Comparison of ENCODE assay signal across 13 cellular contexts in genomic region chr11:16741473-16741872, GRCh38. TPM values are rescaled to one million over a fixed set of nuclear protein-coding genes. Genes with fewer than 3 reads are reported as not detected.
DNase-seq lines count a peak whose midpoint lies in the region; ATAC-seq and TF ChIP-seq lines count a peak whose summit lies in the region.
"Had no signal": no experiment of that assay in that cellular context is flagged by ENCODE, and none has a peak within 500 bp of the region (broad histone marks: within the 10 kb centered on the region; RNA-seq: fewer than 3 reads in every experiment).

No MANE protein-coding gene starts in this region.

- intact Hi-C loops in dendritic cell treated with granulocyte-macrophage colony-stimulating factor and Interleukin-4, amounts not matched to agents 40 ng/mL and 50 ng/mL, for 4 days (cut with micrococcal nuclease), result no loop called here

- no peak overlapping the region for H3K9ac ChIP-seq in DND-41 (ENCODE audit: low read depth, low read length)
- H3K9ac ChIP-seq in neuronal stem cell (ENCODE audit: low read depth, low read length, poor library complexity), result peak overlapping the region; percentile 9

- H4K91ac ChIP-seq in neuronal stem cell (ENCODE audit: low read depth, low read length, poor library complexity), result no peak overlapping the region

- H3K36me3 ChIP-seq in DND-41 (ENCODE audit: insufficient read depth, low read length) (peaks cover 65% of the 10 kb centered on the region), neuronal stem cell (replicated peaks in 1 of 2; ENCODE audit: control insufficient read depth in 2 of 2, insufficient read depth in 2 of 2, low read length in 2 of 2) (peaks cover 9 to 64% of the 10 kb centered on the region in 2 donors)

- no peak overlapping the region for H2BK120ac ChIP-seq in neuronal stem cell (ENCODE audit: low read depth, low read length)

- H3K27me3 ChIP-seq in DND-41 (ENCODE audit: insufficient read depth, low read length, poor library complexity) (no peaks in the 10 kb centered on the region), neuronal stem cell (ENCODE audit: control insufficient read depth in 3 of 3, insufficient read depth in 3 of 3, low read depth in 1 of 3, low read length in 3 of 3) (no peaks in the 10 kb centered on the region)

- peaks cover 35% of the 10 kb centered on the region for H3K36me3 Mint-ChIP-seq in dendritic cell treated with granulocyte-macrophage colony-stimulating factor and Interleukin-4, amounts not matched to agents 40 ng/mL and 50 ng/mL, for 4 days (ENCODE audit: low read depth)

- H2BK15ac ChIP-seq in neuronal stem cell (ENCODE audit: low read length), result no peak overlapping the region

- peaks cover 3% of the 10 kb centered on the region for H3K79me1 ChIP-seq in neuronal stem cell (ENCODE audit: low read depth, low read length)

- no peak overlapping the region for H2AK5ac ChIP-seq in neuronal stem cell (ENCODE audit: low read depth, low read length)

- H3K27me3 Mint-ChIP-seq in dendritic cell treated with granulocyte-macrophage colony-stimulating factor and Interleukin-4, amounts not matched to agents 40 ng/mL and 50 ng/mL, for 4 days, result no peaks in the 10 kb centered on the region

- H3K4me3 ChIP-seq in DND-41 (ENCODE audit: low read depth in 1 of 2, low read length in 2 of 2) (peak overlapping the region in 1 of 2 experiments; percentile 32; a peak in 2 of 4 replicates), LNCaP clone FGC (ENCODE audit: low read depth, low read length) (no peak overlapping the region), neuronal stem cell (ENCODE audit: low read length in 2 of 2) (no peak overlapping the region)
- H3K4me3 ChIP-seq: mucosa of descending colon, skin epidermis had no signal

- ATAC-seq in DND-41 (ENCODE audit: insufficient read depth, low read depth) (no peak), HG03095 (IDR thresholded peaks at IDR 0.05; ENCODE audit: unreplicated experiment) (no peak), HG02571 (IDR thresholded peaks at IDR 0.05; ENCODE audit: unreplicated experiment) (no peak), GM18907 (IDR thresholded peaks at IDR 0.05; ENCODE audit: unreplicated experiment) (no peak)
- ATAC-seq: mucosa of descending colon had no signal

- H3K27ac Mint-ChIP-seq in dendritic cell treated with granulocyte-macrophage colony-stimulating factor and Interleukin-4, amounts not matched to agents 40 ng/mL and 50 ng/mL, for 4 days, result peak overlapping the region; percentile 66

- H3K4ac ChIP-seq in neuronal stem cell (ENCODE audit: low read length), result no peak overlapping the region

- H2AFZ ChIP-seq in DND-41 (ENCODE audit: low read depth, low read length) (no peak overlapping the region), neuronal stem cell (ENCODE audit: low read length) (no peak overlapping the region)

- H3K23ac ChIP-seq in neuronal stem cell (ENCODE audit: low read depth, low read length, poor library complexity), result no peak overlapping the region

- H4K8ac ChIP-seq in neuronal stem cell (ENCODE audit: low read depth, low read length), result no peak overlapping the region

- H3K79me2 ChIP-seq in DND-41 (ENCODE audit: insufficient read depth, low read length), result peaks cover 85% of the 10 kb centered on the region

- TF ChIP-seq CTCF in DND-41 (IDR thresholded peaks at IDR 0.05; ENCODE audit: borderline replicate concordance, extremely low read depth, low read length, poor library complexity, severe bottlenecking) (no peak), LNCaP clone FGC (IDR thresholded peaks at IDR 0.05; ENCODE audit: control insufficient read depth, extremely low read depth, insufficient read depth) (no peak)

- peaks cover 15% of the 10 kb centered on the region for H3K4me1 Mint-ChIP-seq in dendritic cell treated with granulocyte-macrophage colony-stimulating factor and Interleukin-4, amounts not matched to agents 40 ng/mL and 50 ng/mL, for 4 days (ENCODE audit: low read depth)

- WGBS in neuronal stem cell (ENCODE audit: extremely low coverage in 2 of 2, insufficient read length in 2 of 2, insufficient replicate concordance in 1 of 2), 2 donors, result no CpG with 5 or more reads among the region's 4 CpGs

- DNase-seq in DND-41 (no peak), LNCaP clone FGC (ENCODE audit: low read depth) (peak; percentile 54), neuronal stem cell (ENCODE audit: low spot score) (no peak)
- DNase-seq in stimulated activated CD4-positive, alpha-beta T cell treated with anti-CD3 and anti-CD28 coated beads, Interleukin-2, amount 100 ng/mL, for 48 hours, result no peak
- DNase-seq: activated CD4-positive, CD25-positive, alpha-beta regulatory T cell treated with anti-CD3 and anti-CD28 coated beads, Interleukin-2, amount 50 U/mL, for 72 hours; GF-D8; mucosa of descending colon; SHP77 treated with DMSO at 0.1 percent for 48 hours had no signal

- no peak overlapping the region for H3K4me3 Mint-ChIP-seq in dendritic cell treated with granulocyte-macrophage colony-stimulating factor and Interleukin-4, amounts not matched to agents 40 ng/mL and 50 ng/mL, for 4 days

- H3K4me1 ChIP-seq in DND-41 (ENCODE audit: insufficient read depth, low read length) (peaks cover 43% of the 10 kb centered on the region), neuronal stem cell (ENCODE audit: control insufficient read depth in 2 of 2, insufficient read depth in 1 of 2, low read depth in 1 of 2, low read length in 2 of 2) (no peaks in the 10 kb centered on the region)

- H3K9me3 ChIP-seq in DND-41 (ENCODE audit: insufficient read depth, low read length, severe bottlenecking), result no peaks in the 10 kb centered on the region
- H3K9me3 ChIP-seq in neuronal stem cell (replicated peaks in 1 of 2; ENCODE audit: control insufficient read depth in 2 of 2, insufficient read depth in 1 of 2, low read depth in 1 of 2, low read length in 2 of 2), result peaks cover 3 to 23% of the 10 kb centered on the region in 2 donors
- H3K9me3 ChIP-seq: mucosa of descending colon had no signal

- H2BK12ac ChIP-seq in neuronal stem cell (ENCODE audit: low read length), result no peak overlapping the region

- H3K14ac ChIP-seq in neuronal stem cell (ENCODE audit: low read length), result no peak overlapping the region

- H3K9me3 Mint-ChIP-seq in dendritic cell treated with granulocyte-macrophage colony-stimulating factor and Interleukin-4, amounts not matched to agents 40 ng/mL and 50 ng/mL, for 4 days, result no peaks in the 10 kb centered on the region

- no peak overlapping the region for H3K27ac ChIP-seq in DND-41 (ENCODE audit: low read length)
- H3K27ac ChIP-seq in neuronal stem cell (replicated peaks; ENCODE audit: low read length), result no peak overlapping the region
- H3K27ac ChIP-seq: skin epidermis had no signal

- H3K4me2 ChIP-seq in DND-41 (ENCODE audit: insufficient read depth, low read length) (peak overlapping the region; percentile 94), neuronal stem cell (ENCODE audit: insufficient read depth, low read length, poor library complexity, severe bottlenecking) (no peak overlapping the region)

- peaks cover 56% of the 10 kb centered on the region for H4K20me1 ChIP-seq in DND-41 (ENCODE audit: insufficient read depth, low read length)

- H3K18ac ChIP-seq in neuronal stem cell (ENCODE audit: low read length), result no peak overlapping the region

- no peak overlapping the region for H2BK5ac ChIP-seq in neuronal stem cell (ENCODE audit: low read length)

RNA-seq across cellular contexts. Expression of gene C11orf58, which starts 3.0 kb away (rescaled TPM):
- 205 TPM for polyA plus RNA-seq in neuronal stem cell (2013, experiment 1 of 2)
- polyA plus RNA-seq in neuronal stem cell (2013, experiment 2 of 2), result 208 TPM
